Comparison of ENCODE assay signal across 34 cellular contexts in the genomic region with DNA sequence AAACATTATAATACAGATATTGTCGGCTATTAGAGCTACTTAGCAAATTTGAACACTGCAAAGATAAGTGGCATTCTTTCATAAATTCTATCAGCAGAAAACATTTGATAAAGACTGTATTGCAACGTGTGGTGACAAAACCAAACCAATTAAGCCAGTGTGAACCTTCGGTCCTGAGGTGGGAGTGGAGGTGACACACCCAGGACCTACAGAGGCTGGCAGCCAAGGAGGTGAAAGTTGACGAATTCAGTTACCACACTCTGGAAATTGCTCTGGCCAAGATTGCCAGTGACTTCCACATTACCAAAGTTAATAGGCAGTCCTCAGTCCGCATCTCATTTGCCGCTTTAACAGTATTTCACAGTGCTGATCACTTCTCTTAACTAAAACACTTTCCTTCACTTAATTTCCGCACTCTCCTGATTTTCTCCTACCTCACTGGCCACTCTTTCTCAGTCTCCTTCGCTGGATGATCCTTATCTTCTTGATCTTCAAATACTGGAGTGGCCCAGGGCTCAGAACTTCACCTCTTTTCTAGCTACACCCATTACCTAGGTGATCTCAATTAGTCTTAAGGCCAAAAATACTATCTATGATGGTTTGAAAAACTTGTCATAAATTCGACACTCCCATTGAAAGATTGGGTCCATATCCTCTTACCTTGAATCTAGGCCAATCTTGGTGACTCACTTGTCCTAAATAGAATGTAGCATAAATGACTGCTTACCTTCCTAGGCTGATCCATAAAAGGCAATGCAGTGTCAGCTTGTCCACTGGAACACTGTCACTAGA. TPM values are rescaled to one million over a fixed set of nuclear protein-coding genes. Genes with fewer than 3 reads are reported as not detected.
DNase-seq lines count a peak whose midpoint lies in the region; TF ChIP-seq lines count a peak whose summit lies in the region.
"Had no signal": no experiment of that assay in that cellular context is flagged by ENCODE, and none has a peak within 500 bp of the region (broad histone marks: within the 10 kb centered on the region; RNA-seq: fewer than 3 reads in every experiment).

No MANE protein-coding gene starts in this region.

- no peaks in the 10 kb centered on the region for H3K9me3 Mint-ChIP-seq in MCF 10A (ENCODE audit: unreplicated experiment)
- H3K9me3 Mint-ChIP-seq: activated CD4-positive, alpha-beta memory T cell treated with anti-CD3 and anti-CD28 coated beads for 36 hours; activated naive CD8-positive, alpha-beta T cell treated with anti-CD3 and anti-CD28 coated beads, Interleukin-2, amount 50 U/mL, for 24 hours; GM23338; HFFc6; stimulated activated naive CD8-positive, alpha-beta T cell treated with anti-CD3 and anti-CD28 coated beads, Interleukin-15, amount 100 ng/mL, for 72 hours had no signal

- H3K27me3 ChIP-seq in mammary epithelial cell (ENCODE audit: insufficient read depth, low read length) (no peaks in the 10 kb centered on the region), duodenal mucosa (ENCODE audit: control insufficient read depth in 1 of 2, insufficient read depth in 2 of 2, low read length in 2 of 2) (no peaks in the 10 kb centered on the region), mucosa of stomach (ENCODE audit: control insufficient read depth, insufficient read depth, low read length) (no peaks in the 10 kb centered on the region), GM23248 (replicated peaks; ENCODE audit: insufficient read depth) (no peaks in the 10 kb centered on the region)
- H3K27me3 ChIP-seq: gastrocnemius medialis, neural progenitor cell, thyroid gland had no signal

- TF ChIP-seq CTCF in MCF 10A (IDR thresholded peaks at IDR 0.05; ENCODE audit: unreplicated experiment) = no peak
- no peak for TF ChIP-seq CTCF in mammary epithelial cell (conservative IDR thresholded peaks at IDR 0.05 in 1 of 2, IDR thresholded peaks at IDR 0.05 in 1 of 2; ENCODE audit: extremely low read depth in 1 of 2, insufficient read depth in 1 of 2, low read depth in 1 of 2, low read length in 2 of 2)

- CTCF ChIA-PET in MCF 10A (lab: Yijun Ruan, JAX) (interaction anchor here (0.6 to 2.1 kb wide), 8 partner anchors 8 to 753 kb away, joined by 3 to 10 read pairs (median 4); no protein-coding TSS in a partner anchor), mammary epithelial cell (lab: Charles Lee; ENCODE audit: low non-redundant PET) (no interaction called here)

- no peak overlapping the region for H3K4me2 ChIP-seq in mammary epithelial cell (ENCODE audit: insufficient read depth, low read depth, low read length)
- no peak overlapping the region for H3K4me2 ChIP-seq in GM23248 (ENCODE audit: unreplicated experiment)
- H3K4me2 ChIP-seq: GM23338, KMS-11, neural progenitor cell had no signal

- dilution Hi-C loops in mammary epithelial cell (cut with HindIII; ENCODE audit: low sequenced_read_pairs) = no loop called here

- H4K20me1 ChIP-seq in mammary epithelial cell (ENCODE audit: insufficient read depth, low read length) = no peaks in the 10 kb centered on the region
- H4K20me1 ChIP-seq in GM23248 (ENCODE audit: insufficient read depth) = no peaks in the 10 kb centered on the region

- WGBS in mammary epithelial cell (ENCODE audit: low coverage, missing lambda C conversion rate) = 87% methylated on average over 9 of the region's 9 CpGs
- WGBS in GM23248 (ENCODE audit: low coverage in 1 of 2, low lambda C conversion rate in 2 of 2, missing lambda C conversion rate in 2 of 2), 2 experiments = 87 to 91% methylated on average over 9 of the region's 9 CpGs

- H3K27ac ChIP-seq in mammary epithelial cell (ENCODE audit: insufficient read depth, low read depth, low read length) (no peak overlapping the region), duodenal mucosa (ENCODE audit: low read depth, low read length) (peak overlapping the region; percentile 54), GM23248 (no peak overlapping the region)
- H3K27ac ChIP-seq: 22Rv1, C4-2B, gastrocnemius medialis, KMS-11, neural progenitor cell, parathyroid adenoma, spleen, thyroid gland had no signal

- no peaks in the 10 kb centered on the region for H3K79me2 ChIP-seq in mammary epithelial cell (ENCODE audit: insufficient read depth, low read length)
- H3K79me2 ChIP-seq in GM23248 (ENCODE audit: insufficient read depth) = no peaks in the 10 kb centered on the region
- H3K79me2 ChIP-seq: parathyroid adenoma had no signal

- BruUV-seq in MCF 10A (replicated peaks; lab: Mats Ljungman, UMichigan) (no TSS peak), mammary epithelial cell (replicated peaks; lab: Mats Ljungman, UMichigan) (no TSS peak)

- H3K36me3 ChIP-seq in mammary epithelial cell (ENCODE audit: insufficient read depth, low read length) (no peaks in the 10 kb centered on the region), duodenal mucosa (ENCODE audit: control insufficient read depth in 1 of 2, insufficient read depth in 2 of 2, low read length in 2 of 2) (no peaks in the 10 kb centered on the region), mucosa of stomach (ENCODE audit: control insufficient read depth, insufficient read depth, low read length) (no peaks in the 10 kb centered on the region), GM23248 (ENCODE audit: low read depth) (no peaks in the 10 kb centered on the region)
- H3K36me3 ChIP-seq: gastrocnemius medialis, neural progenitor cell, spleen, thyroid gland had no signal

- peaks cover 20% of the 10 kb centered on the region for H3K4me1 Mint-ChIP-seq in MCF 10A (ENCODE audit: insufficient read depth, unreplicated experiment)

- no peak overlapping the region for H3K27ac Mint-ChIP-seq in MCF 10A (ENCODE audit: low read depth, unreplicated experiment)
- H3K27ac Mint-ChIP-seq: activated CD4-positive, alpha-beta memory T cell treated with anti-CD3 and anti-CD28 coated beads for 36 hours; activated naive CD8-positive, alpha-beta T cell treated with anti-CD3 and anti-CD28 coated beads, Interleukin-2, amount 50 U/mL, for 24 hours; GM23338; HFFc6; neural progenitor cell; stimulated activated naive CD8-positive, alpha-beta T cell treated with anti-CD3 and anti-CD28 coated beads, Interleukin-15, amount 100 ng/mL, for 72 hours had no signal

- no peaks in the 10 kb centered on the region for H3K27me3 Mint-ChIP-seq in MCF 10A (ENCODE audit: insufficient read depth, unreplicated experiment)

- no peaks in the 10 kb centered on the region for H3K36me3 Mint-ChIP-seq in MCF 10A (ENCODE audit: insufficient read depth, unreplicated experiment)
- H3K36me3 Mint-ChIP-seq: activated CD4-positive, alpha-beta memory T cell treated with anti-CD3 and anti-CD28 coated beads for 36 hours; neural progenitor cell had no signal

- peak; percentile 69 for DNase-seq in MCF 10A (ENCODE audit: unreplicated experiment)
- no peak for DNase-seq in mammary epithelial cell
- DNase-seq in stimulated activated CD4-positive, alpha-beta T cell treated with anti-CD3 and anti-CD28 coated beads, Interleukin-4, amount 100 ng/mL, for 4 hours = no peak
- DNase-seq in islet precursor cell = no peak
- no peak for DNase-seq in superior temporal gyrus (ENCODE audit: extremely low spot score)
- no peak for DNase-seq in GM23248
- DNase-seq: activated CD4-positive, alpha-beta memory T cell treated with anti-CD3 and anti-CD28 coated beads for 36 hours; activated CD4-positive, CD25-positive, alpha-beta regulatory T cell treated with anti-CD3 and anti-CD28 coated beads, Interleukin-2, amount 50 U/mL, for 72 hours; activated naive CD4-positive, alpha-beta T cell; activated naive CD8-positive, alpha-beta T cell treated with anti-CD3 and anti-CD28 coated beads, Interleukin-2, amount 50 U/mL, for 24 hours; Caco-2; central memory CD4-positive, alpha-beta T cell; dermis blood vessel endothelial cell; DMS79 treated with DMSO at 0.1 percent for 48 hours; gastrocnemius medialis; HFFc6; NCI-H2029; NCI-H526 treated with DMSO at 0.1 percent for 48 hours; NK-92 treated with Interleukin-12 subunit alpha and Interleukin-12 subunit beta, amount 100 ng/mL, for 24 hours; right cardiac atrium; SHP77 treated with DMSO at 0.1 percent for 48 hours; spleen; stimulated activated CD4-positive, alpha-beta T cell treated with anti-CD3 and anti-CD28 coated beads, Interleukin-2, amount 100 ng/mL, for 24 hours; stimulated activated CD8-positive, alpha-beta memory T cell treated with anti-CD3 and anti-CD28 coated beads, Interleukin-4, amount 100 ng/mL, for 48 hours; stimulated activated naive CD8-positive, alpha-beta T cell treated with anti-CD3 and anti-CD28 coated beads, Interleukin-15, amount 100 ng/mL, for 72 hours; thyroid gland had no signal

- H2AFZ ChIP-seq in mammary epithelial cell (ENCODE audit: low read depth, low read length) (no peak overlapping the region), GM23248 (no peak overlapping the region)
- H2AFZ ChIP-seq: GM23338, neural progenitor cell, parathyroid adenoma had no signal

- 0 out of 2 replicates have a peak, but pooled peaks cover 7% of the 10 kb centered on the region for H3F3A ChIP-seq in GM23248 (ENCODE audit: insufficient read depth)

- H3K9me2 ChIP-seq in GM23248 (ENCODE audit: insufficient read depth) = no peaks in the 10 kb centered on the region

- H3K4me3 Mint-ChIP-seq in MCF 10A (ENCODE audit: unreplicated experiment) = no peak overlapping the region
- H3K4me3 Mint-ChIP-seq: activated CD4-positive, alpha-beta memory T cell treated with anti-CD3 and anti-CD28 coated beads for 36 hours; activated naive CD8-positive, alpha-beta T cell treated with anti-CD3 and anti-CD28 coated beads, Interleukin-2, amount 50 U/mL, for 24 hours; GM23338; HFFc6; neural progenitor cell; stimulated activated naive CD8-positive, alpha-beta T cell treated with anti-CD3 and anti-CD28 coated beads, Interleukin-15, amount 100 ng/mL, for 72 hours had no signal

- in situ Hi-C loops in mammary epithelial cell (cut with MboI; ENCODE audit: low sequenced_read_pairs in 2 of 2) = no loop called here
- in situ Hi-C loops in GM23248 (cut with MboI) = no loop called here

- H3K4me1 ChIP-seq in mammary epithelial cell (ENCODE audit: insufficient read depth, low read length) (no peaks in the 10 kb centered on the region), duodenal mucosa (ENCODE audit: control insufficient read depth in 1 of 2, insufficient read depth in 2 of 2, low read length in 2 of 2) (peaks cover 15 to 28% of the 10 kb centered on the region in 2 donors), mucosa of stomach (ENCODE audit: control insufficient read depth, insufficient read depth, low read length) (peaks cover 42% of the 10 kb centered on the region), GM23248 (ENCODE audit: insufficient read depth) (no peaks in the 10 kb centered on the region)
- H3K4me1 ChIP-seq: Caco-2, thyroid gland had no signal

- intact Hi-C loops in MCF 10A (cut with micrococcal nuclease) = no loop called here
- intact Hi-C loops in mammary epithelial cell (cut with micrococcal nuclease) = no loop called here

- H3K4me3 ChIP-seq in mammary epithelial cell (replicated peaks in 1 of 3; ENCODE audit: insufficient read depth in 1 of 3, low read depth in 2 of 3, low read length in 3 of 3) = no peak overlapping the region
- peak overlapping the region; percentile 17 to 18 for H3K4me3 ChIP-seq in duodenal mucosa (ENCODE audit: low read depth in 1 of 2, low read length in 2 of 2)
- H3K4me3 ChIP-seq in mucosa of stomach (ENCODE audit: low read length) = no peak overlapping the region
- H3K4me3 ChIP-seq in GM23248 = no peak overlapping the region
- H3K4me3 ChIP-seq: gastrocnemius medialis, GM23338, neural progenitor cell, spleen, thyroid gland had no signal

- H3K9ac ChIP-seq in mammary epithelial cell (ENCODE audit: insufficient read depth, low read length) = no peak overlapping the region
- no peak overlapping the region for H3K9ac ChIP-seq in duodenal mucosa (ENCODE audit: low read depth in 1 of 2, low read length in 2 of 2)
- H3K9ac ChIP-seq in mucosa of stomach (ENCODE audit: low read length) = peak overlapping the region; percentile 41
- no peak overlapping the region for H3K9ac ChIP-seq in GM23248
- H3K9ac ChIP-seq: KMS-11, neural progenitor cell, parathyroid adenoma had no signal

- no peaks in the 10 kb centered on the region for H3K9me3 ChIP-seq in mammary epithelial cell (replicated peaks; ENCODE audit: insufficient read depth, low read length)
- H3K9me3 ChIP-seq in duodenal mucosa (ENCODE audit: control insufficient read depth in 1 of 2, low read length in 2 of 2) = no peaks in the 10 kb centered on the region
- no peaks in the 10 kb centered on the region for H3K9me3 ChIP-seq in mucosa of stomach (ENCODE audit: control insufficient read depth, low read length)
- no peaks in the 10 kb centered on the region for H3K9me3 ChIP-seq in GM23248 (ENCODE audit: low read depth)
- H3K9me3 ChIP-seq: Caco-2, gastrocnemius medialis, thyroid gland had no signal

- POLR2A ChIA-PET in MCF 10A (lab: Yijun Ruan, JAX) = interaction anchor here (0.6 to 7.7 kb wide), 11 partner anchors 9 to 252 kb away, joined by 3 to 89 read pairs (median 3); no protein-coding TSS in a partner anchor

RNA-seq across cellular contexts. Expression of a gene that starts 5.1 kb away (rescaled TPM):
- total RNA-seq in MCF 10A (2022) (88.8 and 102 TPM in 2 replicates), mammary epithelial cell (10 to 100 TPM; 50.8 to 56.1 TPM)
- polyA plus RNA-seq in mammary epithelial cell (9.6 TPM), GM23248 (2016; fragmentation: Nextera tagmentation; extraction: Ambion mirVana) (23.9 and 28.6 TPM in 2 replicates)
- 35.7 TPM for polyA minus RNA-seq in mammary epithelial cell
- 37.9 and 39.1 TPM in 2 replicates for total RNA-seq in GM23248 (2014; rRNA removed; shearing (Covaris generic))

Comparison
In these comparisons a context has a peak if more than half of its experiments do, and no peak if none do; other contexts are left out.
1. H3K4me3 ChIP-seq: peak in duodenal mucosa (2 of 2); none in mammary epithelial cell (0 of 3), mucosa of stomach (single experiment) and GM23248 (single experiment).